In genomic region chr20:32433311-32434021, GRCh38 we compare ENCODE assay signal across 18 cellular contexts.
DNase-seq lines count a peak whose midpoint lies in the region; ATAC-seq, FAIRE-seq and TF ChIP-seq lines count a peak whose summit lies in the region.
"Had no signal": no experiment of that assay in that cellular context is flagged by ENCODE, and none has a peak within 500 bp of the region (broad histone marks: within the 10 kb centered on the region; RNA-seq: fewer than 3 reads in every experiment).

No MANE protein-coding gene starts in this region.

- no peaks in the 10 kb centered on the region for H3K27me3 ChIP-seq in SK-N-SH (ENCODE audit: insufficient read depth)
- H3K27me3 ChIP-seq in body of pancreas: no peaks in the 10 kb centered on the region
- no peaks in the 10 kb centered on the region for H3K27me3 ChIP-seq in skeletal muscle tissue (ENCODE audit: control insufficient read depth in 3 of 3, insufficient read depth in 3 of 3, low read length in 3 of 3)
- H3K27me3 ChIP-seq: BLaER1 treated with 17β-estradiol and CSF1 and Interleukin-3, amounts not matched to agents 10 nM and 100 nM had no signal

- H3K9me3 ChIP-seq in SK-N-SH (no peaks in the 10 kb centered on the region), body of pancreas (no peaks in the 10 kb centered on the region), kidney (ENCODE audit: control insufficient read depth in 1 of 2, low read length in 2 of 2) (no peaks in the 10 kb centered on the region), skeletal muscle tissue (ENCODE audit: control insufficient read depth in 3 of 3, low read length in 3 of 3) (no peaks in the 10 kb centered on the region)
- H3K9me3 ChIP-seq: BLaER1 treated with 17β-estradiol and CSF1 and Interleukin-3, amounts not matched to agents 10 nM and 100 nM had no signal

- TF ChIP-seq RAD21 in SK-N-SH (IDR thresholded peaks at IDR 0.05; ENCODE audit: low read length): no peak

- CTCF ChIA-PET in SK-N-SH (lab: Yijun Ruan, JAX): no interaction called here

- ATAC-seq in SK-N-SH treated with all-trans-retinoic acid at 6 μM for 48 hours: no peak
- ATAC-seq in body of pancreas: peak; percentile 32
- ATAC-seq in activated naive CD4-positive, alpha-beta T cell treated with anti-CD3 and anti-CD28 coated beads, Interleukin-2, amount 50 U/mL, for 72 hours: no peak
- ATAC-seq: GM23338 had no signal

- DNase-seq in SK-N-SH: peak; percentile 21
- no peak for DNase-seq in body of pancreas
- no peak for DNase-seq in kidney
- DNase-seq in hippocampal formation (lab: John Stamatoyannopoulos, UW): no peak
- DNase-seq in T-helper 2 cell treated with Interferon-gamma antibody and Interleukin-4, amounts not matched to agents 5 μg/mL and 100 μg/mL, for 36 hours (ENCODE audit: low spot score): no peak
- no peak for DNase-seq in activated naive CD4-positive, alpha-beta T cell treated with anti-CD3 and anti-CD28 coated beads, Interleukin-2, amount 50 U/mL, for 72 hours (ENCODE audit: low spot score in 2 of 2)
- DNase-seq: activated effector memory CD4-positive, alpha-beta T cell treated with Interleukin-2 at 50 U/mL for 16 hours; DMS79 treated with DMSO at 0.1 percent for 48 hours; NCI-H146; NCI-H446; trophoblast cell had no signal

- H3K4me2 ChIP-seq in SK-N-SH: no peak overlapping the region
- H3K4me2 ChIP-seq: BLaER1 treated with 17β-estradiol and CSF1 and Interleukin-3, amounts not matched to agents 10 nM and 100 nM; GM23338 had no signal

- H3K9ac ChIP-seq in SK-N-SH: no peak overlapping the region
- no peak overlapping the region for H3K9ac ChIP-seq in kidney (ENCODE audit: low read length in 2 of 2)
- H3K9ac ChIP-seq in skeletal muscle tissue (ENCODE audit: low read depth in 1 of 3, low read length in 3 of 3): no peak overlapping the region
- H3K9ac ChIP-seq: BLaER1 treated with 17β-estradiol and CSF1 and Interleukin-3, amounts not matched to agents 10 nM and 100 nM had no signal

- no peak overlapping the region; a peak in 1 of 4 replicates for H3K27ac ChIP-seq in SK-N-SH (ENCODE audit: low read depth in 2 of 2, low read length in 1 of 2)
- H3K27ac ChIP-seq in body of pancreas: peak overlapping the region in 1 of 4 donors; percentile 15
- H3K27ac ChIP-seq in kidney (ENCODE audit: low read depth in 2 of 2, low read length in 2 of 2): peak overlapping the region; percentile 40 to 48
- H3K27ac ChIP-seq in skeletal muscle tissue (ENCODE audit: low read depth, low read length): peak overlapping the region; percentile 58
- H3K27ac ChIP-seq: 22Rv1; BLaER1 treated with 17β-estradiol and CSF1 and Interleukin-3, amounts not matched to agents 10 nM and 100 nM had no signal

- H3K79me2 ChIP-seq in SK-N-SH (ENCODE audit: insufficient read depth): peaks cover 18% of the 10 kb centered on the region; the same call in 1 of the 2 replicates

- intact Hi-C loops in body of pancreas (cut with DNase I) (no loop called here), kidney (cut with DNase I) (no loop called here)

- no peak for FAIRE-seq in kidney (lab: Jason Lieb, UNC)

- H3K4me1 Mint-ChIP-seq in T-helper 2 cell treated with Interferon-gamma antibody and Interleukin-4, amounts not matched to agents 5 μg/mL and 100 μg/mL, for 36 hours (ENCODE audit: low read depth): no peaks in the 10 kb centered on the region
- H3K4me1 Mint-ChIP-seq: GM23338, memory B cell, neural crest cell had no signal

- no peak overlapping the region for H2AFZ ChIP-seq in SK-N-SH (ENCODE audit: low read depth)
- H2AFZ ChIP-seq: GM23338 had no signal

- no peaks in the 10 kb centered on the region for H3K9me3 Mint-ChIP-seq in T-helper 2 cell treated with Interferon-gamma antibody and Interleukin-4, amounts not matched to agents 5 μg/mL and 100 μg/mL, for 36 hours
- no peaks in the 10 kb centered on the region for H3K9me3 Mint-ChIP-seq in activated naive CD4-positive, alpha-beta T cell treated with anti-CD3 and anti-CD28 coated beads, Interleukin-2, amount 50 U/mL, for 72 hours
- H3K9me3 Mint-ChIP-seq: GM23338, memory B cell, neural crest cell had no signal

- TF ChIP-seq POLR2A in body of pancreas (IDR thresholded peaks at IDR 0.05): no peak

- no peaks in the 10 kb centered on the region for H3K9me2 ChIP-seq in SK-N-SH

- H3K27me3 Mint-ChIP-seq in T-helper 2 cell treated with Interferon-gamma antibody and Interleukin-4, amounts not matched to agents 5 μg/mL and 100 μg/mL, for 36 hours (ENCODE audit: low read depth): no peaks in the 10 kb centered on the region
- H3K27me3 Mint-ChIP-seq: memory B cell had no signal

- no peak for TF ChIP-seq EP300 in SK-N-SH (IDR thresholded peaks at IDR 0.05; ENCODE audit: borderline replicate concordance in 1 of 2, low read depth in 1 of 2, low read length in 1 of 2)

- H3K27ac Mint-ChIP-seq in T-helper 2 cell treated with Interferon-gamma antibody and Interleukin-4, amounts not matched to agents 5 μg/mL and 100 μg/mL, for 36 hours: no peak overlapping the region
- no peak overlapping the region for H3K27ac Mint-ChIP-seq in activated naive CD4-positive, alpha-beta T cell treated with anti-CD3 and anti-CD28 coated beads, Interleukin-2, amount 50 U/mL, for 72 hours
- H3K27ac Mint-ChIP-seq: GM23338, memory B cell had no signal

- H4K20me1 ChIP-seq in SK-N-SH (ENCODE audit: insufficient read depth): peaks cover 8% of the 10 kb centered on the region; the same call in 1 of the 2 replicates

- 94% methylated on average over 18 of the region's 20 CpGs for WGBS in SK-N-SH (ENCODE audit: low lambda C conversion rate)
- 79 to 81% methylated on average over 20 of the region's 20 CpGs for WGBS in body of pancreas, 2 donors

- H3K4me1 ChIP-seq in SK-N-SH (ENCODE audit: control insufficient read depth in 1 of 2, insufficient read depth in 2 of 2, low read depth in 1 of 2, low read length in 1 of 2) (no peaks in the 10 kb centered on the region), body of pancreas (peaks cover 15% of the 10 kb centered on the region), kidney (ENCODE audit: control insufficient read depth in 1 of 2, insufficient read depth in 1 of 2, low read depth in 1 of 2, low read length in 2 of 2) (peaks cover 0 to 6% of the 10 kb centered on the region in 2 donors), skeletal muscle tissue (ENCODE audit: control insufficient read depth in 3 of 3, insufficient read depth in 3 of 3, low read length in 3 of 3) (peaks cover 0 to 7% (median 0%) of the 10 kb centered on the region in 3 donors)

- no peak overlapping the region for H3K4me3 Mint-ChIP-seq in T-helper 2 cell treated with Interferon-gamma antibody and Interleukin-4, amounts not matched to agents 5 μg/mL and 100 μg/mL, for 36 hours
- H3K4me3 Mint-ChIP-seq: GM23338, memory B cell, neural crest cell had no signal

- no peak for TF ChIP-seq CTCF in SK-N-SH (IDR thresholded peaks at IDR 0.05)
- TF ChIP-seq CTCF in body of pancreas (IDR thresholded peaks at IDR 0.05): no peak
- TF ChIP-seq CTCF in kidney (IDR thresholded peaks at IDR 0.05; ENCODE audit: borderline replicate concordance, extremely low read depth, insufficient read depth): no peak

- peaks cover 9% of the 10 kb centered on the region for H3F3A ChIP-seq in SK-N-SH (replicated peaks; ENCODE audit: insufficient read depth)

- H3K36me3 ChIP-seq in SK-N-SH (replicated peaks in 1 of 2; ENCODE audit: control insufficient read depth in 1 of 2, insufficient read depth in 2 of 2, low read length in 1 of 2) (peaks cover 87 to 96% of the 10 kb centered on the region in 2 experiments), body of pancreas (replicated peaks in 1 of 2; ENCODE audit: insufficient read depth in 1 of 2, low read depth in 2 of 2) (peaks cover 13 to 50% of the 10 kb centered on the region in 2 donors), kidney (ENCODE audit: control insufficient read depth in 1 of 2, insufficient read depth in 2 of 2, low read length in 2 of 2) (peaks cover 68 to 81% of the 10 kb centered on the region in 2 donors), skeletal muscle tissue (ENCODE audit: control insufficient read depth in 3 of 3, insufficient read depth in 3 of 3, low read length in 3 of 3) (peaks cover 89 to 91% (median 90%) of the 10 kb centered on the region in 3 donors)

- H3K4me3 ChIP-seq in SK-N-SH (ENCODE audit: low read depth in 2 of 2, low read length in 1 of 2) (no peak overlapping the region), body of pancreas (no peak overlapping the region), kidney (ENCODE audit: low read length in 2 of 2) (no peak overlapping the region), skeletal muscle tissue (ENCODE audit: low read length in 3 of 3) (no peak overlapping the region)
- H3K4me3 ChIP-seq: BLaER1 treated with 17β-estradiol and CSF1 and Interleukin-3, amounts not matched to agents 10 nM and 100 nM; GM23338 had no signal

- POLR2A ChIA-PET in SK-N-SH (lab: Yijun Ruan, JAX): no interaction called here

- peaks cover 60% of the 10 kb centered on the region for H3K36me3 Mint-ChIP-seq in T-helper 2 cell treated with Interferon-gamma antibody and Interleukin-4, amounts not matched to agents 5 μg/mL and 100 μg/mL, for 36 hours (ENCODE audit: low read depth)
- peaks cover 23 to 27% of the 10 kb centered on the region in 2 donors for H3K36me3 Mint-ChIP-seq in activated naive CD4-positive, alpha-beta T cell treated with anti-CD3 and anti-CD28 coated beads, Interleukin-2, amount 50 U/mL, for 72 hours

TF ChIP-seq in SK-N-SH, 30 proteins besides CTCF, POLR2A, EP300 and RAD21 (continues in another document):
- TF ChIP-seq IRF3 (IDR thresholded peaks at IDR 0.05; ENCODE audit: low read depth, low read length) (no peak), ELF1 (IDR thresholded peaks at IDR 0.05) (no peak), EZH2phosphoT487 (IDR thresholded peaks at IDR 0.05; ENCODE audit: borderline replicate concordance, low read depth) (no peak)

TF ChIP-seq in SK-N-SH treated with all-trans-retinoic acid at 6 μM for 48 hours, 23 proteins besides CTCF, POLR2A, EP300 and RAD21:
- TF ChIP-seq BACH2 (CRISPR knock-in tag; IDR thresholded peaks at IDR 0.05; ENCODE audit: borderline replicate concordance): no peak

Comparison
In these comparisons a context has a peak if more than half of its experiments do, and no peak if none do; other contexts are left out.
1. H3K27ac ChIP-seq: peak in kidney (2 of 2) and skeletal muscle tissue (single experiment); none in SK-N-SH (0 of 2).